In the genomic region with DNA sequence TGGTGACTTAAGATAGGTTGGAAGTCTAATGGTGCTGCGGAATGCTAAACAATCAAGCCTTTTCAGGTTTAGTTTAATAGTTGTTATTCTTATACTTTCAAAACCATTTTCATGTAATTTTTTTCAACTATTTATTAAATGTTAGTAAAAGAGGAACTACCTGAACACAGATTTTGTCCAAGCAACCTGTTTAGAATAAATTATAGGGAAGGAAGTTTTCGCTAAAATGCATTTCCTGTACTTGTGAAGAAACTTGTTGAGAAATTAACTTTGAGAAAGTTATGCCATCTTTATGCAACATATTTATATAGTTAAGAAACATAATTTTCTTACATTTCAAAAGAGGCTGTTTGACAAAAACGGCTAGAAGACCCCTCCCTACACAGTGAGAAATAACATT, we compare ENCODE assay signal across 29 cellular contexts. TPM values are rescaled to one million over a fixed set of nuclear protein-coding genes. Genes with fewer than 3 reads are reported as not detected.
DNase-seq lines count a peak whose midpoint lies in the region; ATAC-seq and TF ChIP-seq lines count a peak whose summit lies in the region.
"Had no signal": no experiment of that assay in that cellular context is flagged by ENCODE, and none has a peak within 500 bp of the region (broad histone marks: within the 10 kb centered on the region; RNA-seq: fewer than 3 reads in every experiment).

No MANE protein-coding gene starts in this region.

- H3K4me3 Mint-ChIP-seq in activated naive CD8-positive, alpha-beta T cell, result no peak overlapping the region
- no peak overlapping the region for H3K4me3 Mint-ChIP-seq in activated naive CD8-positive, alpha-beta T cell treated with anti-CD3 and anti-CD28 coated beads for 36 hours
- H3K4me3 Mint-ChIP-seq in T-cell (peak overlapping the region in 1 of 3 donors; percentile 22), type B pancreatic cell (no peak overlapping the region)
- H3K4me3 Mint-ChIP-seq: endodermal cell, nephron had no signal

- H3K9me3 ChIP-seq in spleen, result no peaks in the 10 kb centered on the region
- H3K9me3 ChIP-seq: esophagus muscularis mucosa, gastroesophageal sphincter, left ventricle myocardium inferior, right atrium auricular region, thoracic aorta had no signal

- H3K27me3 ChIP-seq in spleen (replicated peaks in 1 of 7), result no peaks in the 10 kb centered on the region
- H3K27me3 ChIP-seq: cardiac muscle cell, esophagus muscularis mucosa, gastroesophageal sphincter, right atrium auricular region had no signal

- no peak for DNase-seq in activated naive CD8-positive, alpha-beta T cell treated with anti-CD3 and anti-CD28 coated beads for 36 hours
- DNase-seq in NAMALWA (ENCODE audit: low spot score) (peak; percentile 16), T-cell (no peak), spleen (no peak), type B pancreatic cell (ENCODE audit: extremely low spot score, unreplicated experiment) (no peak), cerebellum (ENCODE audit: low spot score) (no peak), NCI-H748 treated with DMSO at 0.1 percent for 48 hours (lab: John Stamatoyannopoulos, UW) (no peak)
- DNase-seq: activated CD4-positive, alpha-beta T cell treated with anti-CD3 and anti-CD28 coated beads, Interleukin-2, amount 50 U/mL, for 48 hours; activated gamma-delta T cell; anterior cingulate cortex; cortex of kidney; HCEC 1CT; left ventricle myocardium inferior; midbrain; NCI-H1694 treated with DMSO at 0.1 percent for 48 hours; NCI-H2171 treated with DMSO at 0.1 percent for 48 hours; NCI-H524; stimulated activated CD4-positive, alpha-beta T cell treated with anti-CD3 and anti-CD28 coated beads, Interleukin-4, amount 100 ng/mL, for 1 hour; stimulated activated naive B cell treated with anti-CD40 and anti-IgM and Interleukin-4, amounts not matched to agents 10 μg/mL and 1 μg/mL and 100 μg/mL, for 72 hours had no signal

- H3K27ac Mint-ChIP-seq in activated naive CD8-positive, alpha-beta T cell, result peak overlapping the region; percentile 64
- no peak overlapping the region for H3K27ac Mint-ChIP-seq in activated naive CD8-positive, alpha-beta T cell treated with anti-CD3 and anti-CD28 coated beads for 36 hours
- H3K27ac Mint-ChIP-seq in T-cell (peak overlapping the region; percentile 67 to 79), type B pancreatic cell (no peak overlapping the region)
- H3K27ac Mint-ChIP-seq: endodermal cell had no signal

- no peaks in the 10 kb centered on the region for H3K9me3 Mint-ChIP-seq in activated naive CD8-positive, alpha-beta T cell (ENCODE audit: low read depth)
- peaks cover 3% of the 10 kb centered on the region for H3K9me3 Mint-ChIP-seq in activated naive CD8-positive, alpha-beta T cell treated with anti-CD3 and anti-CD28 coated beads for 36 hours
- H3K9me3 Mint-ChIP-seq in T-cell (no peaks in the 10 kb centered on the region), type B pancreatic cell (no peaks in the 10 kb centered on the region)
- H3K9me3 Mint-ChIP-seq: endodermal cell, nephron had no signal

- H3K4me1 Mint-ChIP-seq in activated naive CD8-positive, alpha-beta T cell (ENCODE audit: low read depth), result peaks cover 80% of the 10 kb centered on the region
- H3K4me1 Mint-ChIP-seq in activated naive CD8-positive, alpha-beta T cell treated with anti-CD3 and anti-CD28 coated beads for 36 hours, result peaks cover 71% of the 10 kb centered on the region
- peaks cover 77 to 85% (median 84%) of the 10 kb centered on the region in 3 donors for H3K4me1 Mint-ChIP-seq in T-cell
- H3K4me1 Mint-ChIP-seq in type B pancreatic cell (ENCODE audit: unreplicated experiment), result peaks cover 28% of the 10 kb centered on the region

- peaks cover 2% of the 10 kb centered on the region for H3K36me3 Mint-ChIP-seq in activated naive CD8-positive, alpha-beta T cell
- peaks cover 21% of the 10 kb centered on the region for H3K36me3 Mint-ChIP-seq in activated naive CD8-positive, alpha-beta T cell treated with anti-CD3 and anti-CD28 coated beads for 36 hours
- H3K36me3 Mint-ChIP-seq in T-cell, result no peaks in the 10 kb centered on the region
- peaks cover 23% of the 10 kb centered on the region for H3K36me3 Mint-ChIP-seq in type B pancreatic cell

- H3K27me3 Mint-ChIP-seq in activated naive CD8-positive, alpha-beta T cell, result no peaks in the 10 kb centered on the region
- H3K27me3 Mint-ChIP-seq in activated naive CD8-positive, alpha-beta T cell treated with anti-CD3 and anti-CD28 coated beads for 36 hours, result no peaks in the 10 kb centered on the region
- H3K27me3 Mint-ChIP-seq in T-cell (no peaks in the 10 kb centered on the region), type B pancreatic cell (no peaks in the 10 kb centered on the region)
- H3K27me3 Mint-ChIP-seq: stimulated activated naive B cell treated with anti-CD40 and anti-IgM and Interleukin-4, amounts not matched to agents 10 μg/mL and 1 μg/mL and 100 μg/mL, for 72 hours had no signal

- CTCF ChIA-PET in T-cell (lab: Charles Lee), result interaction anchor here in 1 of 2 donors (0.6 kb wide), 1 partner anchor 14 kb away, joined by 4 read pairs; no protein-coding TSS in a partner anchor

- TF ChIP-seq POLR2A in spleen (IDR thresholded peaks at IDR 0.05), result no peak

- 29 to 51% (median 37%) methylated on average over 3 of the region's 3 CpGs for WGBS in spleen, 5 donors

- no peaks in the 10 kb centered on the region for H3K36me3 ChIP-seq in spleen
- H3K36me3 ChIP-seq: cardiac muscle cell, esophagus muscularis mucosa, gastroesophageal sphincter, left ventricle myocardium inferior, right atrium auricular region, thoracic aorta had no signal

- H3K4me1 ChIP-seq in spleen, result peaks cover 46 to 100% (median 95%) of the 10 kb centered on the region in 6 donors

- POLR2A ChIA-PET in T-cell (lab: Charles Lee), result no interaction called here

- no peak for ATAC-seq in T-cell (replicated peaks in 1 of 4)
- ATAC-seq: gastroesophageal sphincter; SK-N-SH treated with all-trans-retinoic acid at 6 μM for 48 hours; stimulated activated naive B cell treated with anti-CD40 and anti-IgM and Interleukin-4, amounts not matched to agents 10 μg/mL and 1 μg/mL and 100 μg/mL, for 72 hours had no signal

- H3K4me3 ChIP-seq in spleen, result peak overlapping the region in 1 of 8 donors; percentile 51
- H3K4me3 ChIP-seq: cardiac muscle cell, esophagus muscularis mucosa, gastroesophageal sphincter, left ventricle myocardium inferior, right atrium auricular region, thoracic aorta had no signal

- peak overlapping the region; percentile 23 to 92 (median 82) for H3K27ac ChIP-seq in spleen
- H3K27ac ChIP-seq: cardiac muscle cell, esophagus muscularis mucosa, gastroesophageal sphincter, left ventricle myocardium inferior, parathyroid adenoma, right atrium auricular region, thoracic aorta had no signal

- intact Hi-C loops in spleen (cut with DNase I; ENCODE audit: low total_unique reads), result no loop called here

- no peak for TF ChIP-seq CTCF in spleen (IDR thresholded peaks at IDR 0.05 in 8 of 11, conservative IDR thresholded peaks at IDR 0.05 in 3 of 11)
- TF ChIP-seq CTCF in type B pancreatic cell (conservative IDR thresholded peaks at IDR 0.05), result no peak

RNA-seq across cellular contexts. Expression of a gene that starts 16.6 kb away (rescaled TPM):
- total RNA-seq in activated naive CD8-positive, alpha-beta T cell treated with anti-CD3 and anti-CD28 coated beads for 36 hours, result 10 to 100 TPM; 34.4 to 36.5 TPM
- total RNA-seq in T-cell (100 to 1,000 TPM in 2 of 5 donors, 10 to 100 TPM in 3; 84.2 to 148 (median 93.2) TPM), spleen (100 to 1,000 TPM in 1 of 7 donors, 10 to 100 TPM in 6; 69.5 to 108 (median 73.1) TPM), type B pancreatic cell (ENCODE audit: low replicate concordance) (82.0 and 166 TPM in 2 replicates), cerebellum (190 TPM)
- polyA plus RNA-seq in spleen, result 10 to 100 TPM; 16.7 to 19.0 (median 17.3) TPM

Comparison
In these comparisons a context has a peak if more than half of its experiments do, and no peak if none do; other contexts are left out.
1. H3K27ac Mint-ChIP-seq: peak in activated naive CD8-positive, alpha-beta T cell (single experiment) and T-cell (2 of 2); none in activated naive CD8-positive, alpha-beta T cell treated with anti-CD3 and anti-CD28 coated beads for 36 hours (single experiment) and type B pancreatic cell (single experiment).